ENCODE assay signal across 8 cellular contexts in the genomic region with DNA sequence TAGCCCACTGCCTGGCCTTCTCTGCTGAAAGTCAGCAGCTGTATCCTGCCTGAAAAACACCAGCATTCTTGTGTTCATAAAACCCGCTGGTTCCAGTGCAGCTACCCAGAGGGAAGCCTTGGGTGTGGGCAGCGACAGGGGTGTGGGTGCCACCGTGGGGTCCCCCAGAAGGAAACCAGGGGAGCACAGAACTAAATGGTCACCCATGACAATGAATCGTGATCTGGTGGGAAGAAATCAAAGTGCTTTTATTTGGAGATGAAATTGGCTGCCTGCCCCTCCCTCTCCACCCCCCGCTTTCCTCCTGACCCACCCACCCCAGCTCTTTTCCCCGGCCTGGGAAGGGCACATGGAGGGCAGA. TPM values are rescaled to one million over a fixed set of nuclear protein-coding genes. Genes with fewer than 3 reads are reported as not detected.
DNase-seq lines count a peak whose midpoint lies in the region; ATAC-seq, FAIRE-seq and TF ChIP-seq lines count a peak whose summit lies in the region.
"Had no signal": no experiment of that assay in that cellular context is flagged by ENCODE, and none has a peak within 500 bp of the region (broad histone marks: within the 10 kb centered on the region; RNA-seq: fewer than 3 reads in every experiment).

No MANE protein-coding gene starts in this region.

- intact Hi-C loops in GM12878 (cut with micrococcal nuclease; ENCODE audit: unreplicated experiment) = no loop called here
- intact Hi-C loops in activated T-helper 2 cell treated with anti-CD3 and anti-CD28 coated beads, Interferon-gamma antibody, Interleukin-2, Interleukin-4, amounts not matched to agents 10 μg/mL and 5 μg/mL and 100 μg/mL, durations not matched to agents 14 hours and 24 hours and 36 hours (cut with micrococcal nuclease) = no loop called here

- no peak for FAIRE-seq in GM12878 (lab: Jason Lieb, UNC)

- no peak overlapping the region for H3K4me2 ChIP-seq in GM12878 (ENCODE audit: control insufficient read depth, insufficient read depth)

- POLR2A ChIA-PET in GM12878 (lab: Charles Lee) = interaction anchor here (0.6 to 1.0 kb wide), 2 partner anchors 9 to 11 kb away, joined by 3 to 4 read pairs; no protein-coding TSS in a partner anchor

- BruUV-seq in GM12878 (replicated peaks; lab: Mats Ljungman, UMichigan) = no TSS peak

- H3K4me3 ChIP-seq in GM12878 = no peak overlapping the region
- no peak overlapping the region for H3K4me3 ChIP-seq in suprapubic skin

- peaks cover 0 to 3% of the 10 kb centered on the region in 2 experiments; a peak in 2 of 4 replicates for H3K36me3 ChIP-seq in GM12878 (ENCODE audit: control insufficient read depth in 2 of 2, insufficient read depth in 2 of 2, low read length in 1 of 2)
- no peaks in the 10 kb centered on the region for H3K36me3 ChIP-seq in suprapubic skin

- TF ChIP-seq CTCF in GM12878 (IDR thresholded peaks at IDR 0.05 in 2 of 3, conservative IDR thresholded peaks at IDR 0.05 in 1 of 3; ENCODE audit: control insufficient read depth in 2 of 3, extremely low read depth in 1 of 3, insufficient read depth in 1 of 3, low read depth in 3 of 3, low read length in 3 of 3) = no peak
- TF ChIP-seq CTCF in suprapubic skin (IDR thresholded peaks at IDR 0.05) = no peak

- H3K9me3 Mint-ChIP-seq in activated T-helper 2 cell treated with anti-CD3 and anti-CD28 coated beads, Interferon-gamma antibody, Interleukin-2, Interleukin-4, amounts not matched to agents 10 μg/mL and 5 μg/mL and 100 μg/mL, durations not matched to agents 14 hours and 24 hours and 36 hours = no peaks in the 10 kb centered on the region

- peaks cover 4% of the 10 kb centered on the region for H3K4me1 ChIP-seq in GM12878 (ENCODE audit: control insufficient read depth, insufficient read depth, low read length)
- peaks cover 25% of the 10 kb centered on the region for H3K4me1 ChIP-seq in suprapubic skin

- 21% methylated on average over 4 of the region's 6 CpGs for WGBS in GM12878 (ENCODE audit: insufficient coverage, insufficient replicate concordance, low lambda C conversion rate, missing lambda C conversion rate)
- 28% methylated on average over 5 of the region's 6 CpGs for WGBS in suprapubic skin

- no peak for TF ChIP-seq POLR2A in GM12878 (IDR thresholded peaks at IDR 0.05; ENCODE audit: low read depth, low read length)
- TF ChIP-seq POLR2A in suprapubic skin (IDR thresholded peaks at IDR 0.05) = no peak

- TF ChIP-seq RAD21 in GM12878 (IDR thresholded peaks at IDR 0.05; ENCODE audit: insufficient read depth, low read depth, low read length) = no peak

- H3K4me3 Mint-ChIP-seq in activated T-helper 2 cell treated with anti-CD3 and anti-CD28 coated beads, Interferon-gamma antibody, Interleukin-2, Interleukin-4, amounts not matched to agents 10 μg/mL and 5 μg/mL and 100 μg/mL, durations not matched to agents 14 hours and 24 hours and 36 hours (ENCODE audit: low read depth) = no peak overlapping the region

- H2AFZ ChIP-seq in GM12878 (ENCODE audit: control insufficient read depth, low read depth, low read length) = no peak overlapping the region

- no peak overlapping the region for H3K9ac ChIP-seq in GM12878 (ENCODE audit: control insufficient read depth, insufficient read depth, low read length)

- DNase-seq in GM12878 (ENCODE audit: low read depth, low spot score) = no peak
- DNase-seq in kidney tubule cell (ENCODE audit: low spot score) = peak; percentile 90
- DNase-seq in suprapubic skin (ENCODE audit: low spot score in 2 of 2) = no peak
- no peak for DNase-seq in SKM-1 treated with dmso at 0.1 percent for 144 hours (lab: John Stamatoyannopoulos, UW; ENCODE audit: unreplicated experiment)
- no peak for DNase-seq in activated T-helper 2 cell treated with anti-CD3 and anti-CD28 coated beads, Interferon-gamma antibody, Interleukin-2, Interleukin-4, amounts not matched to agents 10 μg/mL and 5 μg/mL and 100 μg/mL, durations not matched to agents 14 hours and 24 hours and 36 hours (ENCODE audit: low spot score)

- H3K27me3 ChIP-seq in GM12878 (replicated peaks in 1 of 2; ENCODE audit: control insufficient read depth in 2 of 2, insufficient read depth in 2 of 2, low read length in 1 of 2) = no peaks in the 10 kb centered on the region
- no peaks in the 10 kb centered on the region for H3K27me3 ChIP-seq in suprapubic skin

- no peak overlapping the region for H3K27ac ChIP-seq in GM12878 (ENCODE audit: control insufficient read depth, insufficient read depth)
- peak overlapping the region; percentile 66 for H3K27ac ChIP-seq in suprapubic skin
- H3K27ac ChIP-seq: HL-60 had no signal

- H3K27me3 Mint-ChIP-seq in activated T-helper 2 cell treated with anti-CD3 and anti-CD28 coated beads, Interferon-gamma antibody, Interleukin-2, Interleukin-4, amounts not matched to agents 10 μg/mL and 5 μg/mL and 100 μg/mL, durations not matched to agents 14 hours and 24 hours and 36 hours (ENCODE audit: low read depth) = no peaks in the 10 kb centered on the region

- H3K4me1 Mint-ChIP-seq in activated T-helper 2 cell treated with anti-CD3 and anti-CD28 coated beads, Interferon-gamma antibody, Interleukin-2, Interleukin-4, amounts not matched to agents 10 μg/mL and 5 μg/mL and 100 μg/mL, durations not matched to agents 14 hours and 24 hours and 36 hours (ENCODE audit: low read depth) = peaks cover 30% of the 10 kb centered on the region

- no peak overlapping the region for H3K27ac Mint-ChIP-seq in activated T-helper 2 cell treated with anti-CD3 and anti-CD28 coated beads, Interferon-gamma antibody, Interleukin-2, Interleukin-4, amounts not matched to agents 10 μg/mL and 5 μg/mL and 100 μg/mL, durations not matched to agents 14 hours and 24 hours and 36 hours

- in situ Hi-C loops in GM12878 (cut with MboI) = no loop called here

- CTCF ChIA-PET in GM12878 (lab: Yijun Ruan, JAX) = interaction anchor here (1.0 kb wide), 2 partner anchors 10 to 29 kb away, joined by 3 read pairs; no protein-coding TSS in a partner anchor

- TF ChIP-seq EP300 in GM12878 (IDR thresholded peaks at IDR 0.05; ENCODE audit: borderline replicate concordance in 1 of 2, control insufficient read depth in 1 of 2, low read depth in 2 of 2, low read length in 2 of 2) (no peak), suprapubic skin (IDR thresholded peaks at IDR 0.05) (no peak)

- ATAC-seq in HG03354 (IDR thresholded peaks at IDR 0.05; ENCODE audit: poor library complexity, severe bottlenecking, unreplicated experiment) (peak; percentile 68), GM12878 (peak; percentile 78), GM21737 (IDR thresholded peaks at IDR 0.05; ENCODE audit: unreplicated experiment) (no peak)

- H4K20me1 ChIP-seq in GM12878 (ENCODE audit: control insufficient read depth, insufficient read depth) = no peaks in the 10 kb centered on the region; the same call in 1 of the 2 replicates

- H3K9me3 ChIP-seq in GM12878 (replicated peaks; ENCODE audit: control insufficient read depth, insufficient read depth, low read length) (no peaks in the 10 kb centered on the region), suprapubic skin (no peaks in the 10 kb centered on the region)

- RAD21 ChIA-PET in GM12878 (lab: Charles Lee; ENCODE audit: unreplicated experiment) = no interaction called here

- SMC1A ChIA-PET in GM12878 (lab: Charles Lee; ENCODE audit: uncharacterized antibody, unreplicated experiment) = interaction anchor here (1.0 to 1.4 kb wide), 2 partner anchors 33 to 53 kb away, joined by 3 to 5 read pairs; no protein-coding TSS in a partner anchor

- H3K79me2 ChIP-seq in GM12878 (ENCODE audit: control insufficient read depth, insufficient read depth, low read length) = peaks cover 5% of the 10 kb centered on the region

- peaks cover 11% of the 10 kb centered on the region for H3K36me3 Mint-ChIP-seq in activated T-helper 2 cell treated with anti-CD3 and anti-CD28 coated beads, Interferon-gamma antibody, Interleukin-2, Interleukin-4, amounts not matched to agents 10 μg/mL and 5 μg/mL and 100 μg/mL, durations not matched to agents 14 hours and 24 hours and 36 hours (ENCODE audit: low read depth)

RNA-seq across cellular contexts. Expression of gene RASA3, which starts 13.7 kb away (rescaled TPM):
- total RNA-seq in GM12878 (2013; cell fraction: nucleolus; rRNA removed) = 26.7 and 27.7 TPM in 2 replicates
- 18.2 and 19.1 TPM in 2 replicates for total RNA-seq in GM12878 (2014; rRNA removed)
- 14.6 and 16.6 TPM in 2 replicates for total RNA-seq in GM12878 (2014; rRNA removed; fragmentation: Illumina TruSeq; extraction: Trizol)
- 29.4 and 33.9 TPM in 2 replicates for total RNA-seq in GM12878 (2021)
- polyA plus RNA-seq in GM12878 (2011; ENCODE audit: low read depth) = 6.4 TPM
- polyA plus RNA-seq in GM12878 (2011; rRNA removed) = 10.5 and 15.0 TPM in 2 replicates
- 15.9 and 18.4 TPM in 2 replicates for polyA plus RNA-seq in GM12878 (2011; cell fraction: cytosol; rRNA removed)
- polyA plus RNA-seq in GM12878 (2011; cell fraction: nucleus; rRNA removed) = 30.3 and 33.9 TPM in 2 replicates
- 13.9 and 16.8 TPM in 2 replicates for polyA plus RNA-seq in GM12878 (2012)
- polyA plus RNA-seq in GM12878 (2014; fragmentation: Illumina TruSeq; extraction: Trizol) = 13.8 and 19.8 TPM in 2 replicates
- 1 to 10 TPM in 1 of 2 experiments, under 1 TPM in 1; 0.79 to 2.1 TPM for polyA plus RNA-seq in GM12878 (2014; fragmentation: Nextera tagmentation; extraction: Ambion mirVana)
- 28.5 and 29.0 TPM in 2 replicates for polyA plus RNA-seq in GM12878 (2014; rRNA removed)
- polyA plus RNA-seq in GM12878 (2016; fragmentation: Nextera tagmentation; extraction: Ambion mirVana) = 10 to 100 TPM; 16.5 to 18.6 TPM
- 11.9 and 19.9 TPM in 2 replicates for polyA minus RNA-seq in GM12878 (2011; rRNA and poly(A)+ RNA removed)
- polyA minus RNA-seq in GM12878 (2011; cell fraction: cytosol; rRNA and poly(A)+ RNA removed) = 7.7 and 7.9 TPM in 2 replicates
- 7.3 and 11.3 TPM in 2 replicates for polyA minus RNA-seq in GM12878 (2011; cell fraction: nucleus; rRNA and poly(A)+ RNA removed)
- 10 to 100 TPM; 15.3 to 37.1 (median 16.4) TPM for total RNA-seq in suprapubic skin
- 13.7 and 13.9 TPM in 2 replicates for total RNA-seq in activated T-helper 2 cell treated with anti-CD3 and anti-CD28 coated beads, Interferon-gamma antibody, Interleukin-2, Interleukin-4, amounts not matched to agents 10 μg/mL and 5 μg/mL and 100 μg/mL, durations not matched to agents 14 hours and 24 hours and 36 hours
